ENCODE assay signal across 1 cellular context in genomic region chr19:56153507-56153906, GRCh38.
TF ChIP-seq lines count a peak whose summit lies in the region.

No MANE protein-coding gene starts in this region.

TF ChIP-seq in endothelial cell of umbilical vein, 7 proteins besides CTCF, POLR2A, EP300 and RAD21:
- TF ChIP-seq POLR2AphosphoS5 (IDR thresholded peaks at IDR 0.05; ENCODE audit: insufficient read depth, low read depth, low read length) (no peak), MYC (IDR thresholded peaks at IDR 0.05; ENCODE audit: low read depth, low read length) (no peak), FOS (IDR thresholded peaks at IDR 0.05; ENCODE audit: borderline replicate concordance, insufficient read depth, low read length) (no peak), EZH2 (IDR thresholded peaks at IDR 0.05; ENCODE audit: borderline replicate concordance, low read depth, low read length, severe bottlenecking) (no peak), GATA2 (IDR thresholded peaks at IDR 0.05; ENCODE audit: insufficient read depth, insufficient read length, low read depth, low read length) (no peak), MAX (IDR thresholded peaks at IDR 0.05; ENCODE audit: insufficient read depth, insufficient read length) (no peak), JUN (IDR thresholded peaks at IDR 0.05; ENCODE audit: borderline replicate concordance, insufficient read depth, insufficient read length, low read depth) (no peak)
